Comparison of ENCODE assay signal across 8 cellular contexts in genomic region chr16:21158208-21159110, GRCh38. TPM values are rescaled to one million over a fixed set of nuclear protein-coding genes. Genes with fewer than 3 reads are reported as not detected.
DNase-seq lines count a peak whose midpoint lies in the region; ATAC-seq and TF ChIP-seq lines count a peak whose summit lies in the region.

Gene LDAF1, plus strand, starts transcription at chr16:21158674. Its CDS starts 2,509 bp downstream, at chr16:21161183.

- H3K27me3 ChIP-seq in muscle layer of duodenum (ENCODE audit: low read depth, low read length): no peaks in the 10 kb centered on the region

- H3K36me3 ChIP-seq in OCI-LY7 (ENCODE audit: insufficient read depth, low read length) (peaks cover 27% of the 10 kb centered on the region), muscle layer of duodenum (ENCODE audit: control insufficient read depth in 1 of 2, insufficient read depth in 2 of 2, low read length in 2 of 2) (peaks cover 0 to 3% of the 10 kb centered on the region in 2 donors)

- H3K4me3 ChIP-seq in OCI-LY7 (ENCODE audit: low read depth, low read length, poor library complexity, severe bottlenecking) (peak within 1 kb of the TSS; percentile 80), muscle layer of duodenum (ENCODE audit: low read depth in 1 of 2, low read length in 2 of 2) (peak within 1 kb of the TSS; percentile 72 to 81)

- intact Hi-C loops in OCI-LY7 (cut with micrococcal nuclease; ENCODE audit: unreplicated experiment): loop anchor here (1.0 to 5.0 kb wide), 2 partner anchors 396 to 1164 kb away; no protein-coding TSS in a partner anchor

- H3K4me1 ChIP-seq in OCI-LY7 (ENCODE audit: insufficient read depth, low read length, poor library complexity, severe bottlenecking) (peaks cover 17% of the 10 kb centered on the region), muscle layer of duodenum (ENCODE audit: control insufficient read depth in 1 of 2, insufficient read depth in 2 of 2, low read length in 2 of 2) (peaks cover 11 to 50% of the 10 kb centered on the region in 2 donors)

- H3K4me2 ChIP-seq in OCI-LY7 (ENCODE audit: low read length): peak within 1 kb of the TSS; percentile 97

- H3K79me2 ChIP-seq in OCI-LY7 (ENCODE audit: insufficient read depth, low read depth, low read length): peaks cover 7% of the 10 kb centered on the region; the same call in 1 of the 2 replicates

- TF ChIP-seq CTCF in OCI-LY7 (conservative IDR thresholded peaks at IDR 0.05; ENCODE audit: low read length): no peak

- POLR2A ChIA-PET in OCI-LY7 (lab: Charles Lee): interaction anchor here (0.8 to 2.3 kb wide), 3 partner anchors 28 to 142 kb away, joined by 3 to 6 read pairs (median 5); no protein-coding TSS in a partner anchor

- CTCF ChIA-PET in OCI-LY7 (lab: Charles Lee; ENCODE audit: unreplicated experiment): interaction anchor here (0.6 to 0.7 kb wide), 2 partner anchors 8 to 142 kb away, joined by 4 to 19 read pairs; no protein-coding TSS in a partner anchor

- no TSS peak for BruUV-seq in OCI-LY7 (replicated peaks; lab: Mats Ljungman, UMichigan)

- peak within 1 kb of the TSS; percentile 93 for H2AFZ ChIP-seq in OCI-LY7 (ENCODE audit: low read length)

- ATAC-seq in GM19395 (IDR thresholded peaks at IDR 0.05; ENCODE audit: unreplicated experiment): peak; percentile 84
- peak; percentile 76 for ATAC-seq in HG03571 (IDR thresholded peaks at IDR 0.05; ENCODE audit: unreplicated experiment)
- peak; percentile 93 for ATAC-seq in esophagus mucosa

- peak within 1 kb of the TSS; percentile 40 for H3K27ac ChIP-seq in OCI-LY7 (ENCODE audit: low read depth, low read length, poor library complexity, severe bottlenecking)
- peak within 1 kb of the TSS; percentile 76 for H3K27ac ChIP-seq in muscle layer of duodenum (ENCODE audit: low read length)

- no peaks in the 10 kb centered on the region for H4K20me1 ChIP-seq in OCI-LY7 (ENCODE audit: insufficient read depth, low read length)

- H3K9me3 ChIP-seq in OCI-LY7 (ENCODE audit: low read length): no peaks in the 10 kb centered on the region
- no peaks in the 10 kb centered on the region for H3K9me3 ChIP-seq in muscle layer of duodenum (ENCODE audit: control insufficient read depth in 1 of 2, low read length in 2 of 2)

- DNase-seq in CD1c-positive myeloid dendritic cell (ENCODE audit: extremely low spot score) (peak; percentile 87), OCI-LY7 (ENCODE audit: low spot score) (peak; percentile 85)
- DNase-seq in activated T-cell treated with anti-CD3 and anti-CD28 coated beads, Interleukin-2, amount 50 U/mL, for 1 hour: peak; percentile 82
- peak; percentile 50 to 55 for DNase-seq in stimulated activated CD8-positive, alpha-beta memory T cell treated with anti-CD3 and anti-CD28 coated beads, Interleukin-7, amount 100 ng/mL, for 1 hour (ENCODE audit: low read depth in 2 of 2)

- no peaks in the 10 kb centered on the region for H3K9me2 ChIP-seq in OCI-LY7 (ENCODE audit: insufficient read depth, low read length)

RNA-seq across cellular contexts. Expression of gene LDAF1, which starts in this region (rescaled TPM):
- 5.4 and 5.8 TPM in 2 replicates for total RNA-seq in OCI-LY7 (2014; rRNA removed; shearing (Covaris generic))
- 6.7 and 8.8 TPM in 2 replicates for total RNA-seq in OCI-LY7 (2022)
- total RNA-seq in esophagus mucosa: 62.3 TPM

Comparison
In these comparisons a context has a peak if more than half of its experiments do, and no peak if none do; other contexts are left out.
1. Peak in every context shown above with its lines: DNase-seq, ATAC-seq, H3K4me3 ChIP-seq and H3K27ac ChIP-seq.